ENCODE assay signal across 8 cellular contexts in genomic region chr2:74553892-74554820, GRCh38. TPM values are rescaled to one million over a fixed set of nuclear protein-coding genes. Genes with fewer than 3 reads are reported as not detected.
A peak's percentile ranks its signal among the peaks of the same experiment; 100 is the strongest.
DNase-seq lines count a peak whose midpoint lies in the region; ATAC-seq and TF ChIP-seq lines count a peak whose summit lies in the region.

Gene DOK1, plus strand, starts transcription at chr2:74554720. Its CDS starts 35 bp downstream, at chr2:74554755.
Gene LOXL3, minus strand, starts transcription at chr2:74553942. Its CDS starts 1,308 bp downstream, at chr2:74552634.

- peak within 1 kb of the TSS; percentile 75 to 92 (median 84) for H3K4me3 ChIP-seq in Peyer's patch
- peak within 1 kb of the TSS; percentile 98 for H3K4me3 ChIP-seq in fibroblast of mammary gland (ENCODE audit: control insufficient read depth, low read depth, low read length)

- DNase-seq in CD14-positive monocyte (ENCODE audit: low spot score) (peak; percentile 84), Peyer's patch (peak; percentile 91 to 96 (median 91)), fibroblast of mammary gland (ENCODE audit: low read depth) (peak; percentile 84)
- DNase-seq in activated T-helper 1 cell treated with anti-CD3 and anti-CD28 coated beads, Interleukin-2, amount 50 U/mL, for 16 hours (ENCODE audit: low read depth in 1 of 2, low spot score in 1 of 2) = peak; percentile 67 to 69
- peak; percentile 89 for DNase-seq in natural killer cell treated with Interleukin-12 subunit alpha and Interleukin-12 subunit beta and Interleukin-15 and Interleukin-18, amount 100 ng/mL, for 72 hours (ENCODE audit: low spot score)
- DNase-seq in stimulated activated naive CD4-positive, alpha-beta T cell treated with Interleukin-2 at 50 U/mL for 16 hours (lab: John Stamatoyannopoulos, UW) = peak; percentile 83

- no peaks in the 10 kb centered on the region for H3K9me3 ChIP-seq in Peyer's patch

- peaks cover 0 to 7% (median 0%) of the 10 kb centered on the region in 3 donors for H3K36me3 ChIP-seq in Peyer's patch

- peaks cover 0 to 24% (median 9%) of the 10 kb centered on the region in 4 donors for H3K4me1 ChIP-seq in Peyer's patch

- peak within 1 kb of the TSS; percentile 91 to 98 (median 96) for H3K27ac Mint-ChIP-seq in CD14-positive monocyte
- H3K27ac Mint-ChIP-seq in natural killer cell treated with Interleukin-12 subunit alpha and Interleukin-12 subunit beta and Interleukin-15 and Interleukin-18, amount 100 ng/mL, for 72 hours = peak within 1 kb of the TSS; percentile 68 to 87

- H3K27ac ChIP-seq in Peyer's patch = peak within 1 kb of the TSS; percentile 72 to 87 (median 82)

- intact Hi-C loops in CD14-positive monocyte (cut with micrococcal nuclease) = loop anchor here (5.0 kb wide), 1 partner anchor 33 kb away; no protein-coding TSS in a partner anchor

- peaks cover 28 to 39% of the 10 kb centered on the region in 2 donors for H3K36me3 Mint-ChIP-seq in CD14-positive monocyte
- no peaks in the 10 kb centered on the region for H3K36me3 Mint-ChIP-seq in natural killer cell treated with Interleukin-12 subunit alpha and Interleukin-12 subunit beta and Interleukin-15 and Interleukin-18, amount 100 ng/mL, for 72 hours

- peak within 1 kb of the TSS; percentile 98 to 99 for H3K4me3 Mint-ChIP-seq in CD14-positive monocyte
- H3K4me3 Mint-ChIP-seq in natural killer cell treated with Interleukin-12 subunit alpha and Interleukin-12 subunit beta and Interleukin-15 and Interleukin-18, amount 100 ng/mL, for 72 hours = peak within 1 kb of the TSS; percentile 88

- H3K27me3 Mint-ChIP-seq in CD14-positive monocyte (ENCODE audit: low read depth in 3 of 3) = peaks cover 2 to 5% (median 2%) of the 10 kb centered on the region in 3 donors
- peaks cover 13 to 16% of the 10 kb centered on the region in 2 donors for H3K27me3 Mint-ChIP-seq in natural killer cell treated with Interleukin-12 subunit alpha and Interleukin-12 subunit beta and Interleukin-15 and Interleukin-18, amount 100 ng/mL, for 72 hours

- ATAC-seq in GM19328 (IDR thresholded peaks at IDR 0.05; ENCODE audit: unreplicated experiment) (peak; percentile 56), HG03469 (IDR thresholded peaks at IDR 0.05; ENCODE audit: unreplicated experiment) (peak; percentile 29)
- ATAC-seq in natural killer cell treated with Interleukin-12 subunit alpha and Interleukin-12 subunit beta and Interleukin-15 and Interleukin-18, amount 100 ng/mL, for 72 hours = peak; percentile 86 to 92

- no peak for TF ChIP-seq POLR2A in Peyer's patch (IDR thresholded peaks at IDR 0.05)

- no peaks in the 10 kb centered on the region for H3K27me3 ChIP-seq in Peyer's patch

- H3K9me3 Mint-ChIP-seq in CD14-positive monocyte = no peaks in the 10 kb centered on the region
- no peaks in the 10 kb centered on the region for H3K9me3 Mint-ChIP-seq in natural killer cell treated with Interleukin-12 subunit alpha and Interleukin-12 subunit beta and Interleukin-15 and Interleukin-18, amount 100 ng/mL, for 72 hours

- peaks cover 48% of the 10 kb centered on the region for H3K4me1 Mint-ChIP-seq in CD14-positive monocyte
- H3K4me1 Mint-ChIP-seq in natural killer cell treated with Interleukin-12 subunit alpha and Interleukin-12 subunit beta and Interleukin-15 and Interleukin-18, amount 100 ng/mL, for 72 hours (ENCODE audit: low read depth in 2 of 2) = peaks cover 12 to 19% of the 10 kb centered on the region in 2 donors

- TF ChIP-seq CTCF in CD14-positive monocyte (IDR thresholded peaks at IDR 0.05) (no peak), Peyer's patch (IDR thresholded peaks at IDR 0.05) (no peak), fibroblast of mammary gland (conservative IDR thresholded peaks at IDR 0.05; ENCODE audit: control insufficient read depth, insufficient read depth, low read depth, low read length) (no peak)

RNA-seq across cellular contexts. Expression of gene DOK1, which starts in this region (rescaled TPM):
- polyA plus RNA-seq in CD14-positive monocyte = 10 to 100 TPM; 49.3 to 53.6 TPM
- 10 to 100 TPM; 14.5 to 38.0 (median 26.3) TPM for total RNA-seq in Peyer's patch
- total RNA-seq in natural killer cell treated with Interleukin-12 subunit alpha and Interleukin-12 subunit beta and Interleukin-15 and Interleukin-18, amount 100 ng/mL, for 72 hours = 10 to 100 TPM; 27.4 to 34.4 TPM

RNA-seq across cellular contexts. Expression of gene LOXL3, which starts in this region (rescaled TPM):
- 10 to 100 TPM; 18.2 to 18.5 TPM for polyA plus RNA-seq in CD14-positive monocyte
- 1 to 10 TPM in 3 of 4 donors, under 1 TPM in 1; 0.88 to 8.0 (median 4.8) TPM for total RNA-seq in Peyer's patch
- 1 to 10 TPM; 1.2 to 2.7 TPM for total RNA-seq in natural killer cell treated with Interleukin-12 subunit alpha and Interleukin-12 subunit beta and Interleukin-15 and Interleukin-18, amount 100 ng/mL, for 72 hours

Comparison
In these comparisons a context has a peak if more than half of its experiments do, and no peak if none do; other contexts are left out.
1. Peak in every context shown above with its lines: DNase-seq, ATAC-seq, H3K4me3 ChIP-seq and H3K27ac ChIP-seq.
2. ATAC-seq: peak in every context shown above with its lines; median percentile 89 in natural killer cell treated with Interleukin-12 subunit alpha and Interleukin-12 subunit beta and Interleukin-15 and Interleukin-18, amount 100 ng/mL, for 72 hours; 56 in GM19328; 29 in HG03469.